In genomic region chr1:2241820-2242219, GRCh38 we compare ENCODE assay signal across 11 cellular contexts. TPM values are rescaled to one million over a fixed set of nuclear protein-coding genes. Genes with fewer than 3 reads are reported as not detected.
DNase-seq lines count a peak whose midpoint lies in the region; ATAC-seq and TF ChIP-seq lines count a peak whose summit lies in the region.
"Had no signal": no experiment of that assay in that cellular context is flagged by ENCODE, and none has a peak within 500 bp of the region (broad histone marks: within the 10 kb centered on the region; RNA-seq: fewer than 3 reads in every experiment).

No MANE protein-coding gene starts in this region.

- ATAC-seq in T-helper 17 cell (no peak), gastroesophageal sphincter (no peak), GM21717 (IDR thresholded peaks at IDR 0.05; ENCODE audit: unreplicated experiment) (no peak)
- ATAC-seq: GM12878 had no signal

- peaks cover 9% of the 10 kb centered on the region for H3F3A ChIP-seq in neural progenitor cell (ENCODE audit: low read depth)

- H3K9me3 ChIP-seq in T-helper 17 cell (ENCODE audit: control insufficient read depth, low read length, poor library complexity, severe bottlenecking) (no peaks in the 10 kb centered on the region), gastroesophageal sphincter (no peaks in the 10 kb centered on the region), neural progenitor cell (ENCODE audit: low read depth) (no peaks in the 10 kb centered on the region)
- H3K9me3 ChIP-seq: prostate gland had no signal

- H3K4me3 ChIP-seq in gastroesophageal sphincter (no peak overlapping the region), neural progenitor cell (no peak overlapping the region)
- H3K4me3 ChIP-seq: GM12878, prostate gland had no signal

- H3K9ac ChIP-seq in neural progenitor cell, result no peak overlapping the region

- peaks cover 0 to 9% of the 10 kb centered on the region in 2 donors for H3K36me3 ChIP-seq in gastroesophageal sphincter
- H3K36me3 ChIP-seq in neural progenitor cell, result no peaks in the 10 kb centered on the region
- H3K36me3 ChIP-seq: prostate gland had no signal

- in situ Hi-C loops in G401 (cut with HindIII; ENCODE audit: low sequenced_read_pairs), result no loop called here

- WGBS in gastroesophageal sphincter (ENCODE audit: low coverage in 1 of 2), 2 donors, result 57% methylated on average over 5 of the region's 13 CpGs; no CpG with 5 or more reads in 1 of the 2 donors

- TF ChIP-seq EP300 in gastroesophageal sphincter (IDR thresholded peaks at IDR 0.05), result no peak

- H3K4me3 Mint-ChIP-seq in T-helper 17 cell, result peak overlapping the region; percentile 78
- no peak overlapping the region for H3K4me3 Mint-ChIP-seq in neural progenitor cell

- H3K79me2 ChIP-seq in neural progenitor cell (ENCODE audit: low read depth), result peaks cover 98% of the 10 kb centered on the region

- no peak for TF ChIP-seq POLR2A in gastroesophageal sphincter (IDR thresholded peaks at IDR 0.05)

- TF ChIP-seq CTCF in gastroesophageal sphincter (IDR thresholded peaks at IDR 0.05) (no peak), neural progenitor cell (IDR thresholded peaks at IDR 0.05) (no peak), GM10266 (IDR thresholded peaks at IDR 0.05; ENCODE audit: control insufficient read depth, insufficient read depth, low read depth, missing control alignments) (no peak)

- H3K27me3 Mint-ChIP-seq in T-helper 17 cell (no peaks in the 10 kb centered on the region), neural progenitor cell (ENCODE audit: insufficient read depth, low read depth) (peaks cover 3% of the 10 kb centered on the region)

- no peak overlapping the region for H3K4me2 ChIP-seq in neural progenitor cell

- H3K4me1 ChIP-seq in gastroesophageal sphincter, result peaks cover 9 to 100% (median 72%) of the 10 kb centered on the region in 3 donors
- peaks cover 15% of the 10 kb centered on the region for H3K4me1 ChIP-seq in neural progenitor cell

- DNase-seq in G401 (ENCODE audit: low spot score) (peak; percentile 35), T-helper 17 cell (no peak), neural progenitor cell (ENCODE audit: low spot score) (no peak), GM10266 (ENCODE audit: extremely low spot score) (no peak), NCI-H2196 treated with DMSO at 0.1 percent for 48 hours (lab: John Stamatoyannopoulos, UW; ENCODE audit: unreplicated experiment) (no peak)
- DNase-seq: C1 segment of cervical spinal cord, NCI-H1105 had no signal

- H3K36me3 Mint-ChIP-seq in T-helper 17 cell (ENCODE audit: low read depth) (peaks cover 5% of the 10 kb centered on the region), neural progenitor cell (peaks cover 13% of the 10 kb centered on the region)

- H3K27ac Mint-ChIP-seq in T-helper 17 cell (peak overlapping the region; percentile 88), neural progenitor cell (peak overlapping the region; percentile 79)

- peaks cover 67% of the 10 kb centered on the region for H3K4me1 Mint-ChIP-seq in T-helper 17 cell
- peaks cover 69% of the 10 kb centered on the region for H3K4me1 Mint-ChIP-seq in neural progenitor cell

- H3K9me3 Mint-ChIP-seq in neural progenitor cell, result no peaks in the 10 kb centered on the region

- H3K27ac ChIP-seq in gastroesophageal sphincter, result peak overlapping the region in 3 of 4 donors; percentile 9 to 93 (median 87)
- no peak overlapping the region for H3K27ac ChIP-seq in neural progenitor cell
- H3K27ac ChIP-seq: prostate gland had no signal

- H4K20me1 ChIP-seq in neural progenitor cell (ENCODE audit: low read depth), result peaks cover 92% of the 10 kb centered on the region

- no peak overlapping the region for H2AFZ ChIP-seq in neural progenitor cell (replicated peaks)

- H3K27me3 ChIP-seq in gastroesophageal sphincter, result no peaks in the 10 kb centered on the region
- H3K27me3 ChIP-seq in neural progenitor cell, result no peaks in the 10 kb centered on the region

RNA-seq across cellular contexts. Expression of gene SKI, which starts 13.7 kb away (rescaled TPM):
- 5.8 and 15.2 TPM in 2 replicates for total RNA-seq in G401 (2014; rRNA removed; shearing (Covaris generic))
- total RNA-seq in T-helper 17 cell, result 100 to 1,000 TPM; 183 to 215 TPM
- total RNA-seq in gastroesophageal sphincter, result 100 to 1,000 TPM in 1 of 4 donors, 10 to 100 TPM in 3; 60.2 to 157 (median 79.0) TPM
- total RNA-seq in neural progenitor cell (ENCODE audit: low replicate concordance), result 7.4 and 15.7 TPM in 2 replicates

RNA-seq across cellular contexts. Expression of gene FAAP20, which starts 47.2 kb away (rescaled TPM):
- total RNA-seq in G401 (2014; rRNA removed; shearing (Covaris generic)), result 79.9 and 105 TPM in 2 replicates
- 10 to 100 TPM; 44.6 to 48.6 TPM for total RNA-seq in T-helper 17 cell
- 10 to 100 TPM; 25.8 to 51.1 (median 43.3) TPM for total RNA-seq in gastroesophageal sphincter
- 11.3 and 68.2 TPM in 2 replicates for total RNA-seq in neural progenitor cell (ENCODE audit: low replicate concordance)
